In genomic region chr4:151099226-151099975, GRCh38 we compare ENCODE assay signal across 8 cellular contexts. TPM values are rescaled to one million over a fixed set of nuclear protein-coding genes. Genes with fewer than 3 reads are reported as not detected.
DNase-seq lines count a peak whose midpoint lies in the region; ATAC-seq and TF ChIP-seq lines count a peak whose summit lies in the region.

Gene RPS3A, plus strand, starts transcription at chr4:151099628. Its CDS starts 25 bp downstream, at chr4:151099653.

- peak within 1 kb of the TSS; percentile 43 for H4K12ac ChIP-seq in trophoblast cell (ENCODE audit: low read depth, low read length)

- H3K4me3 ChIP-seq in GM12864 (ENCODE audit: low read depth, low read length) (peak within 1 kb of the TSS; percentile 97), SU-DHL-6 (ENCODE audit: insufficient read depth, low read length, poor library complexity, severe bottlenecking) (peak within 1 kb of the TSS; percentile 76), trophoblast cell (ENCODE audit: low read depth, low read length) (peak within 1 kb of the TSS; percentile 92)

- DNase-seq in GM12864 (ENCODE audit: low read depth) = peak; percentile 97
- DNase-seq in NCI-H1105 treated with DMSO at 0.1 percent for 48 hours (lab: John Stamatoyannopoulos, UW) = peak; percentile 79
- peak; percentile 92 for DNase-seq in activated naive CD8-positive, alpha-beta T cell treated with anti-CD3 and anti-CD28 coated beads, Interleukin-2, amount 50 U/mL, for 16 hours (ENCODE audit: low read depth, low spot score)
- DNase-seq in Right ventricle myocardium superior = peak; percentile 98
- DNase-seq in trophoblast cell = peak; percentile 99
- peak; percentile 97 for DNase-seq in type B pancreatic cell (ENCODE audit: extremely low spot score, unreplicated experiment)

- peak within 1 kb of the TSS; percentile 72 for H3K27ac ChIP-seq in SU-DHL-6 (ENCODE audit: low read depth, low read length)
- peak within 1 kb of the TSS; percentile 37 for H3K27ac ChIP-seq in trophoblast cell (ENCODE audit: low read depth, low read length)

- peak within 1 kb of the TSS; percentile 28 for H2AK5ac ChIP-seq in trophoblast cell (ENCODE audit: low read length)

- H3K36me3 Mint-ChIP-seq in type B pancreatic cell = peaks cover 35% of the 10 kb centered on the region

- no peaks in the 10 kb centered on the region for H3K9me3 ChIP-seq in SU-DHL-6 (ENCODE audit: insufficient read depth, low read length)
- no peaks in the 10 kb centered on the region for H3K9me3 ChIP-seq in trophoblast cell (ENCODE audit: insufficient read depth, low read depth, low read length)

- H3K9ac ChIP-seq in SU-DHL-6 (ENCODE audit: low read length) (peak within 1 kb of the TSS; percentile 98), trophoblast cell (ENCODE audit: low read length) (peak within 1 kb of the TSS; percentile 99)

- TF ChIP-seq CTCF in GM12864 (IDR thresholded peaks at IDR 0.05; ENCODE audit: low read depth, low read length, missing control alignments) (peak; percentile 89), SU-DHL-6 (IDR thresholded peaks at IDR 0.05; ENCODE audit: insufficient read depth, low read length, poor library complexity, severe bottlenecking) (peak; percentile 79), type B pancreatic cell (conservative IDR thresholded peaks at IDR 0.05) (peak; percentile 85)

- peak within 1 kb of the TSS; percentile 85 for H4K8ac ChIP-seq in trophoblast cell (ENCODE audit: low read depth, low read length)

- no peaks in the 10 kb centered on the region for H3K9me3 Mint-ChIP-seq in type B pancreatic cell

- H2AFZ ChIP-seq in SU-DHL-6 (ENCODE audit: low read depth, low read length, severe bottlenecking) = peak within 1 kb of the TSS; percentile 99
- peak within 1 kb of the TSS; percentile 47 for H2AFZ ChIP-seq in trophoblast cell (ENCODE audit: insufficient read depth, low read length, poor library complexity)

- peaks cover 37% of the 10 kb centered on the region for H3F3A ChIP-seq in SU-DHL-6 (ENCODE audit: insufficient read depth)

- H3K27me3 ChIP-seq in SU-DHL-6 (ENCODE audit: low read length) (no peaks in the 10 kb centered on the region), trophoblast cell (ENCODE audit: insufficient read depth, low read length) (no peaks in the 10 kb centered on the region)

- no peak within 1 kb of the TSS for H2BK12ac ChIP-seq in trophoblast cell (ENCODE audit: low read length)

- H3K27me3 Mint-ChIP-seq in type B pancreatic cell = no peaks in the 10 kb centered on the region

- H3K4ac ChIP-seq in trophoblast cell (ENCODE audit: low read depth, low read length) = peak within 1 kb of the TSS; percentile 96

- H3K23ac ChIP-seq in trophoblast cell (ENCODE audit: low read length) = peak within 1 kb of the TSS; percentile 95

- peak within 1 kb of the TSS; percentile 38 for H2BK5ac ChIP-seq in trophoblast cell (ENCODE audit: low read depth, low read length, poor library complexity)

- H3K4me2 ChIP-seq in SU-DHL-6 (ENCODE audit: low read depth, low read length, poor library complexity, severe bottlenecking) (peak within 1 kb of the TSS; percentile 96), trophoblast cell (ENCODE audit: low read length) (peak within 1 kb of the TSS; percentile 76)

- H3K79me1 ChIP-seq in trophoblast cell (ENCODE audit: low read length) = peaks cover 9% of the 10 kb centered on the region

- H3K36me3 ChIP-seq in SU-DHL-6 (ENCODE audit: low read length) (peaks cover 44% of the 10 kb centered on the region), trophoblast cell (ENCODE audit: control insufficient read depth in 1 of 2, insufficient read depth in 2 of 2, low read length in 2 of 2) (peaks cover 8 to 19% of the 10 kb centered on the region in 2 experiments)

- peak within 1 kb of the TSS; percentile 99 for H3K27ac Mint-ChIP-seq in type B pancreatic cell

- H2BK120ac ChIP-seq in trophoblast cell (ENCODE audit: insufficient read depth, low read length, poor library complexity) = peak within 1 kb of the TSS; percentile 15

- peak within 1 kb of the TSS; percentile 84 for H4K91ac ChIP-seq in trophoblast cell (ENCODE audit: low read depth, low read length)

- peaks cover 25% of the 10 kb centered on the region for H3K4me1 Mint-ChIP-seq in type B pancreatic cell (ENCODE audit: unreplicated experiment)

- H4K20me1 ChIP-seq in SU-DHL-6 (ENCODE audit: low read depth, low read length) = peaks cover 34% of the 10 kb centered on the region

- H3K4me1 ChIP-seq in trophoblast cell (ENCODE audit: control insufficient read depth in 1 of 2, insufficient read depth in 2 of 2, low read length in 2 of 2) = no peaks in the 10 kb centered on the region

- H3K9me2 ChIP-seq in SU-DHL-6 (replicated peaks; ENCODE audit: insufficient read depth, low read length) = no peaks in the 10 kb centered on the region

- peak within 1 kb of the TSS; percentile 31 for H3K18ac ChIP-seq in trophoblast cell (ENCODE audit: low read length)

- H3K79me2 ChIP-seq in SU-DHL-6 (ENCODE audit: insufficient read depth, low read length) = peaks cover 44% of the 10 kb centered on the region
- peaks cover 8% of the 10 kb centered on the region for H3K79me2 ChIP-seq in trophoblast cell (ENCODE audit: control insufficient read depth, insufficient read depth, low read length, poor library complexity)

- ATAC-seq in HG02642 (IDR thresholded peaks at IDR 0.05; ENCODE audit: poor library complexity, unreplicated experiment) = peak; percentile 95
- ATAC-seq in Right ventricle myocardium superior (ENCODE audit: poor library complexity) = peak; percentile 99

- peak within 1 kb of the TSS; percentile 98 for H3K4me3 Mint-ChIP-seq in type B pancreatic cell

- intact Hi-C loops in Right ventricle myocardium superior (cut with DNase I) = no loop called here

- H3K14ac ChIP-seq in trophoblast cell (ENCODE audit: low read length) = peak within 1 kb of the TSS; percentile 81

- no CpG with 5 or more reads among the region's 69 CpGs for WGBS in trophoblast cell (ENCODE audit: extremely low coverage, insufficient coverage, insufficient read length)

RNA-seq across cellular contexts. Expression of gene RPS3A, which starts in this region (rescaled TPM):
- total RNA-seq in Right ventricle myocardium superior (944 TPM), type B pancreatic cell (ENCODE audit: low replicate concordance) (2,407 and 2,778 TPM in 2 replicates)
- 3,412 and 3,421 TPM in 2 replicates for polyA plus RNA-seq in trophoblast cell (2013)

Comparison
In these comparisons a context has a peak if more than half of its experiments do, and no peak if none do; other contexts are left out.
1. Peak in every context shown above with its lines: DNase-seq, ATAC-seq, H3K4me3 ChIP-seq and H3K27ac ChIP-seq.